Comparison of ENCODE assay signal across 8 cellular contexts in the genomic region with DNA sequence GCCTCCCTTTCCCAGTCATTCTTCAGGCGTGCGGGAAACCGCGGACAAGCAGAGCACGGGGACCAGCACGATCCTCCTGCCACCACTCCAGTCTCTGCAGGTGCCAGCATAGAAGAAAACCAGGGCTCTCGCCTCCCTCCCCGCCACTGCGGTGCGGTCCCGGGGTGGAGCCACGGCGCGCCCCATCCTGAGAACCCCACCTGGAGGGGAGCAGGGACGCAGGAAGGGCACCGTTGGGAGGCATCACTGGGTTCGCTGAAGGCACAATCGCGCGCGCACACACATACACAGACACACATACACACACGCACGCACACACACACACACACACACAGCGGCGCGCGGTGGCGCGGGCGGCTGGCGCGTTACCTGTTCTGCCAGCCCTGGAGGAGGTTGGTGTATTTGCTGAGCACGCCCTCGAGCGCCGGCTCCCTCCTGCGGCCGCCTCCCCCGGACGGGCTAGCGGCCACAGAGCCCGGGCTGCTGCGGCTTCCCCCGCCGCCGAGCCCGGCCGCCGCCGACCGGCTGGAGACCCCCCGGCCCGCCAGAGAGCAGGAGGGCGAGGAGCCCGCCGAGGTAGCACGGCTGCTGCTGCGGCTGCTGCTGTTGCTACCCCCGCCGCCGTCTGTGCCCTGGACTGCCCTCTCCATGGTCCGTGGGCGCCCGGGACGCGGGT. TPM values are rescaled to one million over a fixed set of nuclear protein-coding genes. Genes with fewer than 3 reads are reported as not detected.
DNase-seq lines count a peak whose midpoint lies in the region; ATAC-seq and TF ChIP-seq lines count a peak whose summit lies in the region.

No MANE protein-coding gene starts in this region.

- peak; percentile 15 for DNase-seq in activated T-helper 9 cell treated with anti-CD3 and anti-CD28 coated beads, Interleukin-2, amount 50 U/mL, for 16 hours (ENCODE audit: low read depth)
- DNase-seq in glomerular visceral epithelial cell (ENCODE audit: extremely low spot score), result peak; percentile 77
- DNase-seq in omental fat pad (ENCODE audit: low spot score), result no peak

- peak overlapping the region; percentile 75 for H3K4me2 ChIP-seq in OCI-LY3 (ENCODE audit: low read length)

- H3K4me1 ChIP-seq in OCI-LY3 (ENCODE audit: low read length), result peaks cover 56% of the 10 kb centered on the region

- H3K36me3 ChIP-seq in OCI-LY3 (replicated peaks; ENCODE audit: low read depth, low read length), result peaks cover 32% of the 10 kb centered on the region

- H4K20me1 ChIP-seq in OCI-LY3 (ENCODE audit: insufficient read depth, low read length), result no peaks in the 10 kb centered on the region

- no peaks in the 10 kb centered on the region for H3K27me3 ChIP-seq in OCI-LY3 (ENCODE audit: low read depth, low read length)

- peak; percentile 40; the same call in 1 of the 2 replicates for TF ChIP-seq CTCF in OCI-LY3 (IDR thresholded peaks at IDR 0.05; ENCODE audit: low read depth, low read length)
- no peak for TF ChIP-seq CTCF in omental fat pad (IDR thresholded peaks at IDR 0.05)

- peak; percentile 42 for ATAC-seq in HG03025 (IDR thresholded peaks at IDR 0.05; ENCODE audit: low FRiP score, unreplicated experiment)
- peak; percentile 68 for ATAC-seq in omental fat pad (ENCODE audit: low FRiP score)
- ATAC-seq in HG02981 (IDR thresholded peaks at IDR 0.05; ENCODE audit: unreplicated experiment), result no peak
- no peak for ATAC-seq in GM18858 (IDR thresholded peaks at IDR 0.05; ENCODE audit: unreplicated experiment)

- H3K27ac ChIP-seq in OCI-LY3 (ENCODE audit: low read length), result peak overlapping the region; percentile 88

- H3K4me3 ChIP-seq in GM08714 (ENCODE audit: low read length) (peak overlapping the region; percentile 43; the same call in 1 of the 2 replicates), OCI-LY3 (ENCODE audit: low read length) (peak overlapping the region; percentile 81)

- no peaks in the 10 kb centered on the region for H3K9me3 ChIP-seq in OCI-LY3 (ENCODE audit: insufficient read depth, low read length)

- peak overlapping the region; percentile 86 for H3K9ac ChIP-seq in OCI-LY3 (ENCODE audit: low read length)

- H2AFZ ChIP-seq in OCI-LY3 (ENCODE audit: low read depth, low read length), result peak overlapping the region; percentile 39

- H3K79me2 ChIP-seq in OCI-LY3 (ENCODE audit: low read length), result peaks cover 41% of the 10 kb centered on the region

RNA-seq across cellular contexts. Expression of a gene that starts 0.4 kb away (rescaled TPM):
- 10 to 100 TPM in 2 of 4 donors, 1 to 10 TPM in 2; 6.3 to 67.1 (median 10.5) TPM for total RNA-seq in omental fat pad

RNA-seq across cellular contexts. Expression of a gene that starts 0.9 kb away (rescaled TPM):
- under 1 TPM; 0.12 to 0.95 (median 0.44) TPM for total RNA-seq in omental fat pad

Comparison
In these comparisons a context has a peak if more than half of its experiments do, and no peak if none do; other contexts are left out.
1. ATAC-seq: peak in HG03025 (single experiment) and omental fat pad (single experiment); none in HG02981 (single experiment) and GM18858 (single experiment).